Comparison of ENCODE assay signal across 19 cellular contexts in genomic region chr9:16501098-16501663, GRCh38.
DNase-seq lines count a peak whose midpoint lies in the region; ATAC-seq and TF ChIP-seq lines count a peak whose summit lies in the region.
"Had no signal": no experiment of that assay in that cellular context is flagged by ENCODE, and none has a peak within 500 bp of the region (broad histone marks: within the 10 kb centered on the region; RNA-seq: fewer than 3 reads in every experiment).

No MANE protein-coding gene starts in this region.

- no peaks in the 10 kb centered on the region for H3K36me3 Mint-ChIP-seq in immature natural killer cell
- H3K36me3 Mint-ChIP-seq: activated naive CD8-positive, alpha-beta T cell treated with anti-CD3 and anti-CD28 coated beads, Interleukin-2, amount 10 ng/mL, durations not matched to agents 7 days and 5 days had no signal

- no TSS peak for BruUV-seq in PC-3 (replicated peaks; lab: Mats Ljungman, UMichigan)

- H3K36me3 ChIP-seq in PC-3 (ENCODE audit: low read depth, low read length), result no peaks in the 10 kb centered on the region
- no peaks in the 10 kb centered on the region for H3K36me3 ChIP-seq in WERI-Rb-1
- H3K36me3 ChIP-seq: ovary had no signal

- peaks cover 29% of the 10 kb centered on the region for H3K4me1 ChIP-seq in PC-3 (ENCODE audit: insufficient read depth, low read length)

- H3K9me3 Mint-ChIP-seq in immature natural killer cell, result no peaks in the 10 kb centered on the region
- H3K9me3 Mint-ChIP-seq: activated CD8-positive, alpha-beta T cell treated with anti-CD3 and anti-CD28 coated beads for 36 hours; activated naive CD8-positive, alpha-beta T cell treated with anti-CD3 and anti-CD28 coated beads, Interleukin-2, amount 10 ng/mL, durations not matched to agents 7 days and 5 days had no signal

- H2AFZ ChIP-seq in PC-3 (ENCODE audit: low read length), result no peak overlapping the region

- no peaks in the 10 kb centered on the region for H3K9me3 ChIP-seq in PC-3 (ENCODE audit: low read length)
- H3K9me3 ChIP-seq in WERI-Rb-1 (ENCODE audit: severe bottlenecking), result no peaks in the 10 kb centered on the region
- H3K9me3 ChIP-seq: ovary had no signal

- H3K27me3 Mint-ChIP-seq in immature natural killer cell (ENCODE audit: low read depth in 3 of 3), result peaks cover 0 to 1% (median 0%) of the 10 kb centered on the region in 3 donors
- H3K27me3 Mint-ChIP-seq: activated CD8-positive, alpha-beta T cell treated with anti-CD3 and anti-CD28 coated beads for 36 hours; activated naive CD8-positive, alpha-beta T cell treated with anti-CD3 and anti-CD28 coated beads, Interleukin-2, amount 10 ng/mL, durations not matched to agents 7 days and 5 days; effector memory CD8-positive, alpha-beta T cell had no signal

- ATAC-seq in PC-3, result peak; percentile 78
- no peak for ATAC-seq in HG03521 (IDR thresholded peaks at IDR 0.05; ENCODE audit: unreplicated experiment)
- ATAC-seq in GM21717 (IDR thresholded peaks at IDR 0.05; ENCODE audit: unreplicated experiment), result no peak
- ATAC-seq: activated CD8-positive, alpha-beta T cell treated with anti-CD3 and anti-CD28 coated beads for 36 hours; activated T-cell treated with anti-CD3 and anti-CD28 coated beads, Interleukin-2, amount 50 U/mL, for 72 hours; effector memory CD8-positive, alpha-beta T cell had no signal

- no peaks in the 10 kb centered on the region for H3F3A ChIP-seq in PC-3 (ENCODE audit: low read length, unreplicated experiment)

- H3K4me3 ChIP-seq in PC-3 (ENCODE audit: low read length), result no peak overlapping the region
- no peak overlapping the region for H3K4me3 ChIP-seq in choroid plexus epithelial cell (ENCODE audit: low read depth, low read length)
- H3K4me3 ChIP-seq in WERI-Rb-1 (ENCODE audit: low read depth, low read length), result no peak overlapping the region
- H3K4me3 ChIP-seq: ovary had no signal

- H3K27ac Mint-ChIP-seq in immature natural killer cell, result no peak overlapping the region
- H3K27ac Mint-ChIP-seq: activated CD8-positive, alpha-beta T cell treated with anti-CD3 and anti-CD28 coated beads for 36 hours; activated naive CD8-positive, alpha-beta T cell treated with anti-CD3 and anti-CD28 coated beads, Interleukin-2, amount 10 ng/mL, durations not matched to agents 7 days and 5 days; activated T-cell treated with anti-CD3 and anti-CD28 coated beads, Interleukin-2, amount 50 U/mL, for 72 hours; effector memory CD8-positive, alpha-beta T cell had no signal

- H3K4me2 ChIP-seq in PC-3 (ENCODE audit: low read length), result peak overlapping the region; percentile 52
- H3K4me2 ChIP-seq: KMS-11 had no signal

- no peaks in the 10 kb centered on the region for H3K79me2 ChIP-seq in PC-3 (ENCODE audit: low read length)

- intact Hi-C loops in PC-3 (cut with micrococcal nuclease), result no loop called here

- no peaks in the 10 kb centered on the region for H3K27me3 ChIP-seq in PC-3 (ENCODE audit: low read length)
- H3K27me3 ChIP-seq in WERI-Rb-1 (ENCODE audit: insufficient read depth, low read depth, severe bottlenecking), result no peaks in the 10 kb centered on the region
- H3K27me3 ChIP-seq: ovary had no signal

- peak overlapping the region; percentile 48 for H3K27ac ChIP-seq in PC-3 (ENCODE audit: low read length)
- H3K27ac ChIP-seq in WERI-Rb-1, result no peak overlapping the region
- H3K27ac ChIP-seq: KMS-11, ovary, VCaP had no signal

- TF ChIP-seq CTCF in PC-3 (conservative IDR thresholded peaks at IDR 0.05; ENCODE audit: low read depth, low read length) (no peak), choroid plexus epithelial cell (conservative IDR thresholded peaks at IDR 0.05; ENCODE audit: low read depth, low read length) (no peak), WERI-Rb-1 (IDR thresholded peaks at IDR 0.05; ENCODE audit: low read depth, low read length) (no peak)

- POLR2A ChIA-PET in PC-3 (lab: Charles Lee; ENCODE audit: unreplicated experiment), result no interaction called here

- CTCF ChIA-PET in PC-3 (lab: Charles Lee), result no interaction called here

- H3K4me1 Mint-ChIP-seq in immature natural killer cell, result peaks cover 0 to 3% of the 10 kb centered on the region in 2 donors
- H3K4me1 Mint-ChIP-seq: activated naive CD8-positive, alpha-beta T cell treated with anti-CD3 and anti-CD28 coated beads, Interleukin-2, amount 10 ng/mL, durations not matched to agents 7 days and 5 days had no signal

- no peaks in the 10 kb centered on the region for H3K9me2 ChIP-seq in PC-3 (replicated peaks; ENCODE audit: low read length)

- H3K4me3 Mint-ChIP-seq in immature natural killer cell, result no peak overlapping the region
- H3K4me3 Mint-ChIP-seq: activated CD8-positive, alpha-beta T cell treated with anti-CD3 and anti-CD28 coated beads for 36 hours; activated naive CD8-positive, alpha-beta T cell treated with anti-CD3 and anti-CD28 coated beads, Interleukin-2, amount 10 ng/mL, durations not matched to agents 7 days and 5 days; activated T-cell treated with anti-CD3 and anti-CD28 coated beads, Interleukin-2, amount 50 U/mL, for 72 hours; effector memory CD8-positive, alpha-beta T cell had no signal

- H4K20me1 ChIP-seq in PC-3 (ENCODE audit: low read length), result no peaks in the 10 kb centered on the region

- H3K9ac ChIP-seq in PC-3 (ENCODE audit: low read length), result no peak overlapping the region
- H3K9ac ChIP-seq: KMS-11 had no signal

- peak; percentile 14 for DNase-seq in Daoy (ENCODE audit: low read depth)
- DNase-seq in PC-3, result peak; percentile 76
- DNase-seq in choroid plexus epithelial cell (ENCODE audit: low read depth), result peak; percentile 59
- peak; percentile 68 for DNase-seq in kidney glomerular epithelial cell (lab: John Stamatoyannopoulos, UW)
- DNase-seq in immature natural killer cell, result no peak
- DNase-seq in WERI-Rb-1, result no peak
- DNase-seq: activated CD8-positive, alpha-beta T cell treated with anti-CD3 and anti-CD28 coated beads for 36 hours; activated naive CD8-positive, alpha-beta T cell treated with anti-CD3 and anti-CD28 coated beads, Interleukin-2, amount 10 ng/mL, durations not matched to agents 7 days and 5 days; activated T-cell treated with anti-CD3 and anti-CD28 coated beads, Interleukin-2, amount 50 U/mL, for 72 hours; central memory CD4-positive, alpha-beta T cell; effector memory CD8-positive, alpha-beta T cell; NCI-H1417; ovary; stimulated activated CD4-positive, alpha-beta T cell treated with anti-CD3 and anti-CD28 coated beads, Interleukin-4, amount 100 ng/mL, for 4 hours; stimulated activated CD8-positive, alpha-beta memory T cell treated with anti-CD3 and anti-CD28 coated beads, Interleukin-4, amount 100 ng/mL, for 48 hours had no signal

Comparison
In these comparisons a context has a peak if more than half of its experiments do, and no peak if none do; other contexts are left out.
1. DNase-seq: peak in Daoy (single experiment), PC-3 (single experiment), choroid plexus epithelial cell (single experiment) and kidney glomerular epithelial cell (single experiment); none in immature natural killer cell (0 of 3) and WERI-Rb-1 (single experiment).